Comparison of ENCODE assay signal across 13 cellular contexts in genomic region chr3:129687586-129688125, GRCh38.
DNase-seq lines count a peak whose midpoint lies in the region; FAIRE-seq and TF ChIP-seq lines count a peak whose summit lies in the region.
"Had no signal": no experiment of that assay in that cellular context is flagged by ENCODE, and none has a peak within 500 bp of the region (broad histone marks: within the 10 kb centered on the region; RNA-seq: fewer than 3 reads in every experiment).

No MANE protein-coding gene starts in this region.

- no peaks in the 10 kb centered on the region for H3K27me3 ChIP-seq in right atrium auricular region
- no peaks in the 10 kb centered on the region for H3K27me3 ChIP-seq in osteoblast (ENCODE audit: insufficient read depth, low read length)
- H3K27me3 ChIP-seq: vagina had no signal

- H3K9me3 Mint-ChIP-seq in immature natural killer cell: no peaks in the 10 kb centered on the region
- H3K9me3 Mint-ChIP-seq: activated T-helper 17 cell treated with anti-CD3 and anti-CD28 coated beads, Interleukin-2, amount 50 U/mL, for 72 hours; central memory CD8-positive, alpha-beta T cell had no signal

- H3K4me3 ChIP-seq in right atrium auricular region: peak overlapping the region; percentile 23 to 47
- no peak overlapping the region for H3K4me3 ChIP-seq in osteoblast (ENCODE audit: insufficient read depth, low read length)

- H3K27ac ChIP-seq in right atrium auricular region: peak overlapping the region; percentile 68 to 81
- no peak overlapping the region for H3K27ac ChIP-seq in osteoblast (ENCODE audit: low read depth, low read length)

- H3K4me1 ChIP-seq in right atrium auricular region (peaks cover 0 to 39% of the 10 kb centered on the region in 2 donors), osteoblast (ENCODE audit: insufficient read depth, low read length) (peaks cover 11% of the 10 kb centered on the region)

- peaks cover 7% of the 10 kb centered on the region for H4K20me1 ChIP-seq in osteoblast (ENCODE audit: insufficient read depth, low read length)

- H3K9me3 ChIP-seq in right atrium auricular region: no peaks in the 10 kb centered on the region
- no peaks in the 10 kb centered on the region for H3K9me3 ChIP-seq in osteoblast (ENCODE audit: low read depth, low read length)
- H3K9me3 ChIP-seq: vagina had no signal

- H3K4me1 Mint-ChIP-seq in immature natural killer cell: peaks cover 11 to 27% of the 10 kb centered on the region in 2 donors

- H3K4me3 Mint-ChIP-seq in immature natural killer cell: no peak overlapping the region
- H3K4me3 Mint-ChIP-seq: activated T-helper 17 cell treated with anti-CD3 and anti-CD28 coated beads, Interleukin-2, amount 50 U/mL, for 72 hours; central memory CD8-positive, alpha-beta T cell had no signal

- FAIRE-seq in RCC 7860 (lab: Jason Lieb, UNC): peak; percentile 74
- FAIRE-seq in GM19239 (lab: Jason Lieb, UNC): no peak

- no peaks in the 10 kb centered on the region for H3K36me3 Mint-ChIP-seq in immature natural killer cell

- DNase-seq in COLO829 (ENCODE audit: low spot score) (peak; percentile 53), RCC 7860 (ENCODE audit: low spot score) (no peak), right atrium auricular region (ENCODE audit: low spot score) (no peak), osteoblast (ENCODE audit: insufficient read length, low spot score, missing footprints) (no peak), NCI-H345 treated with DMSO at 0.1 percent for 48 hours (lab: John Stamatoyannopoulos, UW; ENCODE audit: unreplicated experiment) (no peak), immature natural killer cell (no peak), NCI-H748 (lab: John Stamatoyannopoulos, UW; ENCODE audit: unreplicated experiment) (no peak), GM19239 (ENCODE audit: insufficient read length, low spot score) (no peak)
- DNase-seq: Kasumi-1, NCI-H524 treated with DMSO at 0.1 percent for 48 hours had no signal

- no peaks in the 10 kb centered on the region for H3K36me3 ChIP-seq in right atrium auricular region
- no peaks in the 10 kb centered on the region for H3K36me3 ChIP-seq in osteoblast (ENCODE audit: insufficient read depth, low read length)
- H3K36me3 ChIP-seq: vagina had no signal

- H2AFZ ChIP-seq in osteoblast (ENCODE audit: low read length): no peak overlapping the region

- H3K27ac Mint-ChIP-seq in immature natural killer cell: no peak overlapping the region
- H3K27ac Mint-ChIP-seq: activated T-helper 17 cell treated with anti-CD3 and anti-CD28 coated beads, Interleukin-2, amount 50 U/mL, for 72 hours had no signal

- H3K4me2 ChIP-seq in osteoblast (ENCODE audit: insufficient read depth, low read length): peak overlapping the region; percentile 79

- H3K79me2 ChIP-seq in osteoblast (ENCODE audit: insufficient read depth, low read length): peaks cover 9% of the 10 kb centered on the region

- H3K27me3 Mint-ChIP-seq in immature natural killer cell (ENCODE audit: low read depth in 3 of 3): no peaks in the 10 kb centered on the region
- H3K27me3 Mint-ChIP-seq: activated T-helper 17 cell treated with anti-CD3 and anti-CD28 coated beads, Interleukin-2, amount 50 U/mL, for 72 hours; central memory CD8-positive, alpha-beta T cell had no signal

- TF ChIP-seq CTCF in right atrium auricular region (IDR thresholded peaks at IDR 0.05) (no peak), osteoblast (IDR thresholded peaks at IDR 0.05; ENCODE audit: extremely low read depth, low read depth, low read length) (no peak)
